In genomic region chr19:42396542-42397314, GRCh38 we compare ENCODE assay signal across 8 cellular contexts.
DNase-seq lines count a peak whose midpoint lies in the region; ATAC-seq, FAIRE-seq and TF ChIP-seq lines count a peak whose summit lies in the region.

No MANE protein-coding gene starts in this region.

- DNase-seq in AG09309 (ENCODE audit: low read depth) (peak; percentile 97), NCI-H446 (lab: John Stamatoyannopoulos, UW) (peak; percentile 98 to 100), cerebellar nuclear complex (lab: John Stamatoyannopoulos, UW) (peak; percentile 97)
- DNase-seq in stimulated activated CD4-positive, alpha-beta T cell treated with anti-CD3 and anti-CD28 coated beads, Interleukin-12 subunit alpha, Interleukin-12 subunit beta, amount 100 ng/mL, for 24 hours (ENCODE audit: low read depth in 2 of 2), result peak; percentile 90 to 97

- peak; percentile 98 for FAIRE-seq in islet of Langerhans (lab: Jason Lieb, UNC)

- ATAC-seq in GM19025 (IDR thresholded peaks at IDR 0.05; ENCODE audit: low read depth, unreplicated experiment) (peak; percentile 98), HG03280 (IDR thresholded peaks at IDR 0.05; ENCODE audit: unreplicated experiment) (peak; percentile 98)
- peak; percentile 97 to 98 for ATAC-seq in activated CD4-positive, CD25-positive, alpha-beta regulatory T cell treated with anti-CD3 and anti-CD28 coated beads, Interleukin-2, amount 50 U/mL, for 24 hours

- no peak for TF ChIP-seq CTCF in AG09309 (IDR thresholded peaks at IDR 0.05; ENCODE audit: control insufficient read depth, insufficient read depth, low read depth, low read length, missing control alignments)

- H3K4me3 ChIP-seq in AG09309 (ENCODE audit: control insufficient read depth, low read depth, low read length), result peak overlapping the region; percentile 60

Comparison
In these comparisons a context has a peak if more than half of its experiments do, and no peak if none do; other contexts are left out.
1. Peak in every context shown above with its lines: DNase-seq, ATAC-seq and H3K4me3 ChIP-seq.